Comparison of ENCODE assay signal across 1 cellular context in the genomic region with DNA sequence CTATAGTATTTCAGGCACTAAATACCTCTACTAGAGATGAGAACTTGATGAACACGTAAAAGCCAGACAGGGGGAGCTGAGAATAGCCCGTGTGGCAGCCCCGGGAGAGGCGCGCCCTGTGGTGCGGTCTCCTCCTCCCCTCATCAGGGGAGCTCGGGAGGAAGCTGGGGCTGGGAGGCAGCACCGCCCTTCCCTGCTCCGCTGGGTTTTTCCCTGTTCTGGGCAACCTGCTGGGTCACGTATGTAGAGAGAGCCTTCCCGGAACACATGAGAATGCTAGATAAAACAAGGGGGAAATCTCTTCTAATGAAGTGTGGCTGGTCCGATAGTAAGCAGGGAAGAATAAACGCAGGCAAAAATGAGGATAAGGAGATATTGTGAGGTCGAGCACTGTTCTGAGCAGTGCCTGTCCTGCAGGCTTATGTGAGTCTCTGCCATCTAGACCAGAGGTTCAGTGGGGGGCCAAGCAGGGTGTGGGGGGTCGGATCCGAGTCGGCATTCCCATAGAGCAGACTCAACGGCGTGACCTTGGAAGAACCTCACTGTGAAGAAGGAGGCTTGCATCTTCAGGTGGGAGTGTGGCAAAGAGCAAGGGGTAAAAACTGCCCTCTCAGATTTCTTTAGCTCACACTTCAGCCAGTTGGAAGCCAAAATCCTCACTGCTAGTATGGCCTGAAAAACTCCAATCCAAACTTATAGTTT.
TF ChIP-seq lines count a peak whose summit lies in the region.

No MANE protein-coding gene starts in this region.

TF ChIP-seq in H1, 55 proteins besides CTCF, POLR2A, EP300 and RAD21:
- no peak for TF ChIP-seq BRCA1 (IDR thresholded peaks at IDR 0.05; ENCODE audit: low read depth, low read length)
- TF ChIP-seq, protein P1, sequence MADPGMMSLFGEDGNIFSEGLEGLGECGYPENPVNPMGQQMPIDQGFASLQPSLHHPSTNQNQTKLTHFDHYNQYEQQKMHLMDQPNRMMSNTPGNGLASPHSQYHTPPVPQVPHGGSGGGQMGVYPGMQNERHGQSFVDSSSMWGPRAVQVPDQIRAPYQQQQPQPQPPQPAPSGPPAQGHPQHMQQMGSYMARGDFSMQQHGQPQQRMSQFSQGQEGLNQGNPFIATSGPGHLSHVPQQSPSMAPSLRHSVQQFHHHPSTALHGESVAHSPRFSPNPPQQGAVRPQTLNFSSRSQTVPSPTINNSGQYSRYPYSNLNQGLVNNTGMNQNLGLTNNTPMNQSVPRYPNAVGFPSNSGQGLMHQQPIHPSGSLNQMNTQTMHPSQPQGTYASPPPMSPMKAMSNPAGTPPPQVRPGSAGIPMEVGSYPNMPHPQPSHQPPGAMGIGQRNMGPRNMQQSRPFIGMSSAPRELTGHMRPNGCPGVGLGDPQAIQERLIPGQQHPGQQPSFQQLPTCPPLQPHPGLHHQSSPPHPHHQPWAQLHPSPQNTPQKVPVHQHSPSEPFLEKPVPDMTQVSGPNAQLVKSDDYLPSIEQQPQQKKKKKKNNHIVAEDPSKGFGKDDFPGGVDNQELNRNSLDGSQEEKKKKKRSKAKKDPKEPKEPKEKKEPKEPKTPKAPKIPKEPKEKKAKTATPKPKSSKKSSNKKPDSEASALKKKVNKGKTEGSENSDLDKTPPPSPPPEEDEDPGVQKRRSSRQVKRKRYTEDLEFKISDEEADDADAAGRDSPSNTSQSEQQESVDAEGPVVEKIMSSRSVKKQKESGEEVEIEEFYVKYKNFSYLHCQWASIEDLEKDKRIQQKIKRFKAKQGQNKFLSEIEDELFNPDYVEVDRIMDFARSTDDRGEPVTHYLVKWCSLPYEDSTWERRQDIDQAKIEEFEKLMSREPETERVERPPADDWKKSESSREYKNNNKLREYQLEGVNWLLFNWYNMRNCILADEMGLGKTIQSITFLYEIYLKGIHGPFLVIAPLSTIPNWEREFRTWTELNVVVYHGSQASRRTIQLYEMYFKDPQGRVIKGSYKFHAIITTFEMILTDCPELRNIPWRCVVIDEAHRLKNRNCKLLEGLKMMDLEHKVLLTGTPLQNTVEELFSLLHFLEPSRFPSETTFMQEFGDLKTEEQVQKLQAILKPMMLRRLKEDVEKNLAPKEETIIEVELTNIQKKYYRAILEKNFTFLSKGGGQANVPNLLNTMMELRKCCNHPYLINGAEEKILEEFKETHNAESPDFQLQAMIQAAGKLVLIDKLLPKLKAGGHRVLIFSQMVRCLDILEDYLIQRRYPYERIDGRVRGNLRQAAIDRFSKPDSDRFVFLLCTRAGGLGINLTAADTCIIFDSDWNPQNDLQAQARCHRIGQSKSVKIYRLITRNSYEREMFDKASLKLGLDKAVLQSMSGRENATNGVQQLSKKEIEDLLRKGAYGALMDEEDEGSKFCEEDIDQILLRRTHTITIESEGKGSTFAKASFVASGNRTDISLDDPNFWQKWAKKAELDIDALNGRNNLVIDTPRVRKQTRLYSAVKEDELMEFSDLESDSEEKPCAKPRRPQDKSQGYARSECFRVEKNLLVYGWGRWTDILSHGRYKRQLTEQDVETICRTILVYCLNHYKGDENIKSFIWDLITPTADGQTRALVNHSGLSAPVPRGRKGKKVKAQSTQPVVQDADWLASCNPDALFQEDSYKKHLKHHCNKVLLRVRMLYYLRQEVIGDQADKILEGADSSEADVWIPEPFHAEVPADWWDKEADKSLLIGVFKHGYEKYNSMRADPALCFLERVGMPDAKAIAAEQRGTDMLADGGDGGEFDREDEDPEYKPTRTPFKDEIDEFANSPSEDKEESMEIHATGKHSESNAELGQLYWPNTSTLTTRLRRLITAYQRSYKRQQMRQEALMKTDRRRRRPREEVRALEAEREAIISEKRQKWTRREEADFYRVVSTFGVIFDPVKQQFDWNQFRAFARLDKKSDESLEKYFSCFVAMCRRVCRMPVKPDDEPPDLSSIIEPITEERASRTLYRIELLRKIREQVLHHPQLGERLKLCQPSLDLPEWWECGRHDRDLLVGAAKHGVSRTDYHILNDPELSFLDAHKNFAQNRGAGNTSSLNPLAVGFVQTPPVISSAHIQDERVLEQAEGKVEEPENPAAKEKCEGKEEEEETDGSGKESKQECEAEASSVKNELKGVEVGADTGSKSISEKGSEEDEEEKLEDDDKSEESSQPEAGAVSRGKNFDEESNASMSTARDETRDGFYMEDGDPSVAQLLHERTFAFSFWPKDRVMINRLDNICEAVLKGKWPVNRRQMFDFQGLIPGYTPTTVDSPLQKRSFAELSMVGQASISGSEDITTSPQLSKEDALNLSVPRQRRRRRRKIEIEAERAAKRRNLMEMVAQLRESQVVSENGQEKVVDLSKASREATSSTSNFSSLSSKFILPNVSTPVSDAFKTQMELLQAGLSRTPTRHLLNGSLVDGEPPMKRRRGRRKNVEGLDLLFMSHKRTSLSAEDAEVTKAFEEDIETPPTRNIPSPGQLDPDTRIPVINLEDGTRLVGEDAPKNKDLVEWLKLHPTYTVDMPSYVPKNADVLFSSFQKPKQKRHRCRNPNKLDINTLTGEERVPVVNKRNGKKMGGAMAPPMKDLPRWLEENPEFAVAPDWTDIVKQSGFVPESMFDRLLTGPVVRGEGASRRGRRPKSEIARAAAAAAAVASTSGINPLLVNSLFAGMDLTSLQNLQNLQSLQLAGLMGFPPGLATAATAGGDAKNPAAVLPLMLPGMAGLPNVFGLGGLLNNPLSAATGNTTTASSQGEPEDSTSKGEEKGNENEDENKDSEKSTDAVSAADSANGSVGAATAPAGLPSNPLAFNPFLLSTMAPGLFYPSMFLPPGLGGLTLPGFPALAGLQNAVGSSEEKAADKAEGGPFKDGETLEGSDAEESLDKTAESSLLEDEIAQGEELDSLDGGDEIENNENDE (IDR thresholded peaks at IDR 0.05; ENCODE audit: insufficient replicate concordance, low read length), result no peak
- TF ChIP-seq JUN (IDR thresholded peaks at IDR 0.05; ENCODE audit: low read depth, low read length), result no peak
